1 cellular context compared by ENCODE assay signal in the genomic region with DNA sequence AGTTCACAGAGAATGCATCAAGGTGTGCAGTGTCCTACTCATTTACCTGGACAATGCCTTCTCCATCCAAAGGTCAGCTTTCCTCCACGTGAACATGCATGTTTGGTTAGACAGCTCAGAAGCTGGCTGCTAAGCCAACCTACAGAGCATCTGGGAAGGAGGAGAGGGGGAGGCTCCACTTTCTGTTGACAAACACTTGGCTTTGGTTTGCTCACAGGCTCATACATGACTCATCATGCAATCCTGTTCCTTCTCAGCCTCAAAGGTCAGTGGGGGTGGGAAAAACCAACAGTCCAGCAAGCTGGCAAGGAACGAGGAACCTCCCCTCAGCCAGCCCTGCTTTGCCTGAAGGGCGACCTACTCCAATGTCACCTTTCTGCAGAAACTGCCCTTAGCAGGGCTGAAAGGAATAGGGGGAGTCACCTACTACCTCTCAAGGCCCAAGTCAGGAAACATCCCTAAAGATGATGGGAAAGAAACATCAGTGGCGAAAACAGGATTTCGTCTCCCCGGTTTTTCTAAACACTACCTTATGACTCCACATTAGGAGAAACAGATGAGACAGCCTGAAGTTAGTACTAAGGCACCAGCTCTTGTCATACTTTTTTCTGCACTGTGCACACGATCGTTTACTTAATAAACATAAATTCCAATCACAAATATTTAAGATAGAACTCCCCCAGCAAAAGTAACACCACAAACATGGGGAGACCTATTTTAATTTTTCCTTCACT.
TF ChIP-seq lines count a peak whose summit lies in the region.

No MANE protein-coding gene starts in this region.

TF ChIP-seq in GM23338, 12 proteins besides CTCF, POLR2A, EP300 and RAD21 (continued from another document):
- TF ChIP-seq, protein P1, sequence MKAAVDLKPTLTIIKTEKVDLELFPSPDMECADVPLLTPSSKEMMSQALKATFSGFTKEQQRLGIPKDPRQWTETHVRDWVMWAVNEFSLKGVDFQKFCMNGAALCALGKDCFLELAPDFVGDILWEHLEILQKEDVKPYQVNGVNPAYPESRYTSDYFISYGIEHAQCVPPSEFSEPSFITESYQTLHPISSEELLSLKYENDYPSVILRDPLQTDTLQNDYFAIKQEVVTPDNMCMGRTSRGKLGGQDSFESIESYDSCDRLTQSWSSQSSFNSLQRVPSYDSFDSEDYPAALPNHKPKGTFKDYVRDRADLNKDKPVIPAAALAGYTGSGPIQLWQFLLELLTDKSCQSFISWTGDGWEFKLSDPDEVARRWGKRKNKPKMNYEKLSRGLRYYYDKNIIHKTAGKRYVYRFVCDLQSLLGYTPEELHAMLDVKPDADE (IDR thresholded peaks at IDR 0.05): no peak
- no peak for TF ChIP-seq NANOG (IDR thresholded peaks at IDR 0.05; ENCODE audit: borderline replicate concordance)
- no peak for TF ChIP-seq EZH2phosphoT487 (IDR thresholded peaks at IDR 0.05; ENCODE audit: unreplicated experiment)
- TF ChIP-seq, protein P2, sequence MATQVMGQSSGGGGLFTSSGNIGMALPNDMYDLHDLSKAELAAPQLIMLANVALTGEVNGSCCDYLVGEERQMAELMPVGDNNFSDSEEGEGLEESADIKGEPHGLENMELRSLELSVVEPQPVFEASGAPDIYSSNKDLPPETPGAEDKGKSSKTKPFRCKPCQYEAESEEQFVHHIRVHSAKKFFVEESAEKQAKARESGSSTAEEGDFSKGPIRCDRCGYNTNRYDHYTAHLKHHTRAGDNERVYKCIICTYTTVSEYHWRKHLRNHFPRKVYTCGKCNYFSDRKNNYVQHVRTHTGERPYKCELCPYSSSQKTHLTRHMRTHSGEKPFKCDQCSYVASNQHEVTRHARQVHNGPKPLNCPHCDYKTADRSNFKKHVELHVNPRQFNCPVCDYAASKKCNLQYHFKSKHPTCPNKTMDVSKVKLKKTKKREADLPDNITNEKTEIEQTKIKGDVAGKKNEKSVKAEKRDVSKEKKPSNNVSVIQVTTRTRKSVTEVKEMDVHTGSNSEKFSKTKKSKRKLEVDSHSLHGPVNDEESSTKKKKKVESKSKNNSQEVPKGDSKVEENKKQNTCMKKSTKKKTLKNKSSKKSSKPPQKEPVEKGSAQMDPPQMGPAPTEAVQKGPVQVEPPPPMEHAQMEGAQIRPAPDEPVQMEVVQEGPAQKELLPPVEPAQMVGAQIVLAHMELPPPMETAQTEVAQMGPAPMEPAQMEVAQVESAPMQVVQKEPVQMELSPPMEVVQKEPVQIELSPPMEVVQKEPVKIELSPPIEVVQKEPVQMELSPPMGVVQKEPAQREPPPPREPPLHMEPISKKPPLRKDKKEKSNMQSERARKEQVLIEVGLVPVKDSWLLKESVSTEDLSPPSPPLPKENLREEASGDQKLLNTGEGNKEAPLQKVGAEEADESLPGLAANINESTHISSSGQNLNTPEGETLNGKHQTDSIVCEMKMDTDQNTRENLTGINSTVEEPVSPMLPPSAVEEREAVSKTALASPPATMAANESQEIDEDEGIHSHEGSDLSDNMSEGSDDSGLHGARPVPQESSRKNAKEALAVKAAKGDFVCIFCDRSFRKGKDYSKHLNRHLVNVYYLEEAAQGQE (IDR thresholded peaks at IDR 0.05; ENCODE audit: unreplicated experiment): no peak
